ENCODE assay signal across 14 cellular contexts in the genomic region with DNA sequence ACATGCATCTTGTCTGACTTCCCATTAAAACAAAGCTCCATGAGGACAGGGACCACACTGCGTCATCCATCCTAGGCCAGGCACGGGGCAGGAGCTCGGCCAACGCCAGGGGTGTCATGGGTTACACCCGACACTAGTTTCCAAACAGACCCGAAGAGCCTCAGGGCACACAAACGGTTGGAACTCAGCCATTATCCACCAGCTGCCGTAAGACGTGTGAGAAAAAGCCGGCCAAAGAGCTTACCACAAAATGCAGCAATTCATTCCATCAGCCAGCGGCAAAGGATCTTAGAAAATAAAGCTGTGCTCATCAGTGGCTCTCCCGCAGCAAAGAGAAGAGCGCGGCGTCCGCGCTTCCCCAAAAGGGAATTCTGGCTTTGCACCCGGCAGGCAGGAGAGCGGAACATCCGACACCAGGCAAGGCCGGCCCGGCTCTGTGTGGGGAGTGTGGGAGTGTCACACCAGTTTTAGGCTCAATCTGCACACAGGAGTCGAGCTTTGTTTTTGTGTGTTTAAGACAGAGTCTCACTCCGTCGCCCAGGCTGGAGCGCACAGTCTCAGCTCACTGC. TPM values are rescaled to one million over a fixed set of nuclear protein-coding genes. Genes with fewer than 3 reads are reported as not detected.
A peak's percentile ranks its signal among the peaks of the same experiment; 100 is the strongest.
DNase-seq lines count a peak whose midpoint lies in the region; ATAC-seq and TF ChIP-seq lines count a peak whose summit lies in the region.
"Had no signal": no experiment of that assay in that cellular context is flagged by ENCODE, and none has a peak within 500 bp of the region (broad histone marks: within the 10 kb centered on the region; RNA-seq: fewer than 3 reads in every experiment).

No MANE protein-coding gene starts in this region.

- 18 to 32% (median 26%) methylated on average over 26 of the region's 26 CpGs for WGBS in psoas muscle, 3 donors

- H3K27ac ChIP-seq in dorsolateral prefrontal cortex (peak overlapping the region in 8 of 59 donors; percentile 19 to 59 (median 36)), psoas muscle (no peak overlapping the region)
- H3K27ac ChIP-seq: heart left ventricle had no signal

- peak overlapping the region in 46 of 59 donors; percentile 3 to 51 (median 24) for H3K4me3 ChIP-seq in dorsolateral prefrontal cortex
- peak overlapping the region; percentile 12 for H3K4me3 ChIP-seq in psoas muscle
- H3K4me3 ChIP-seq: heart left ventricle had no signal

- H3K27me3 ChIP-seq in dorsolateral prefrontal cortex (peaks cover 0 to 3% (median 0%) of the 10 kb centered on the region in 45 donors), psoas muscle (ENCODE audit: insufficient read depth in 3 of 3, low read length in 2 of 3) (no peaks in the 10 kb centered on the region)

- DNase-seq in EL (peak; percentile 77), NCI-H1092 (lab: John Stamatoyannopoulos, UW) (peak; percentile 23), dorsolateral prefrontal cortex (peak in 4 of 10 donors; percentile 38 to 56 (median 46)), psoas muscle (no peak), GM20000 (ENCODE audit: low spot score) (no peak)
- no peak for DNase-seq in activated effector memory CD4-positive, alpha-beta T cell treated with anti-CD3 and anti-CD28 coated beads, Interleukin-2, amount 50 U/mL, for 16 hours
- DNase-seq: activated naive CD8-positive, alpha-beta T cell treated with anti-CD3 and anti-CD28 coated beads for 36 hours; occipital lobe; stimulated activated CD4-positive, alpha-beta T cell treated with anti-CD3 and anti-CD28 coated beads, Interleukin-4, amount 100 ng/mL, for 4 hours; T-helper 9 cell had no signal

- H3K36me3 ChIP-seq in psoas muscle (ENCODE audit: insufficient read depth in 1 of 2, low read depth in 1 of 2) = no peaks in the 10 kb centered on the region
- H3K36me3 ChIP-seq: heart left ventricle had no signal

- intact Hi-C loops in dorsolateral prefrontal cortex (cut with DNase I) = no loop called here
- intact Hi-C loops in psoas muscle (cut with DNase I) = loop anchor here in 1 of 2 donors (5.0 kb wide), 1 partner anchor 74 kb away; the partner anchor contains the start of gene NECAB2

- no peak for TF ChIP-seq CTCF in dorsolateral prefrontal cortex (IDR thresholded peaks at IDR 0.05 in 54 of 56, conservative IDR thresholded peaks at IDR 0.05 in 2 of 56; ENCODE audit: low read depth in 1 of 56, partially characterized antibody in 56 of 56)
- no peak for TF ChIP-seq CTCF in psoas muscle (IDR thresholded peaks at IDR 0.05)
- TF ChIP-seq CTCF in GM20000 (IDR thresholded peaks at IDR 0.05; ENCODE audit: extremely low read depth, missing control alignments) = no peak

- peak; percentile 36 to 72 (median 65) for ATAC-seq in psoas muscle
- no peak for ATAC-seq in GM21723 (IDR thresholded peaks at IDR 0.05; ENCODE audit: unreplicated experiment)

- H3K4me1 ChIP-seq in psoas muscle = peaks cover 3% of the 10 kb centered on the region

- no peaks in the 10 kb centered on the region for H3K9me3 ChIP-seq in psoas muscle

RNA-seq across cellular contexts. Expression of gene SLC38A8, which starts 1.7 kb away (rescaled TPM):
- total RNA-seq in dorsolateral prefrontal cortex (10 to 100 TPM in 1 of 120 experiments, 1 to 10 TPM in 112, under 1 TPM in 3, not detected in 4; 0.41 to 11.8 (median 3.7) TPM), psoas muscle (under 1 TPM in 1 of 4 donors, not detected in 3; 0.52 TPM)
- under 1 TPM in 1 of 3 donors, not detected in 2; 0.21 TPM for polyA plus RNA-seq in psoas muscle
- total RNA-seq: activated CD8-positive, alpha-beta memory T cell treated with anti-CD3 and anti-CD28 coated beads for 36 hours; activated naive CD8-positive, alpha-beta T cell treated with anti-CD3 and anti-CD28 coated beads for 36 hours; occipital lobe; OCI-LY7 had no signal

Comparison
In these comparisons a context has a peak if more than half of its experiments do, and no peak if none do; other contexts are left out.
1. DNase-seq: peak in EL (single experiment) and NCI-H1092 (single experiment); none in psoas muscle (0 of 2), GM20000 (single experiment) and activated effector memory CD4-positive, alpha-beta T cell treated with anti-CD3 and anti-CD28 coated beads, Interleukin-2, amount 50 U/mL, for 16 hours (single experiment).